10 cellular contexts compared by ENCODE assay signal in the genomic region with DNA sequence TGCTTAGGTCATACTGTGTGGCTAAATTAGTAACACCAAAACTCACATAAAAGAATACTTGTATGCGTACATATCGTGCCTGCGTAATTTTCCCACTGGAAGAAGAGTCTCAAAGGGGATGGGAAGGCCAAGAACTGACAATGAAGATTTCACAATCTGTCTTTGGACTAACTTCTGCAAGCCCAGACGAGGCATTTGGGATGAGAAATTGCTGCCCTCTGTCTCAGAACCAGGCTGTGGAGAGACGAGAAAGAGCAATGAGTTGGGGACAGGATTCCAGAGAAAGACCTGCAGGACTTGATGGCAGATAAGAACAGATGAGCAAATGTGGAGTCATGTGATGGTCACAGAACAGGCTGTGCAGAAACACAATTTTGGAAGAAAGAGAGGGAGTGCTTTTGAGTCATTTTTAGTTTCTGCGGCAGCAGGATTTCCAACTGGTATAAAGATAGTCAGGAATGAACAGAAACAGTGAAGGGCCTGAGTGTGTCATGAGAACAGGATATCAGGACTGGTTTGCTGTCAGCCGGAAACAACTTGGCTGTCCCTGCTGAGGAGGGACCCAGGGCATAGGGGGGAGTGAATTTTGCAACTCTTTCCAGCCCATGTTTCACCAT.
DNase-seq lines count a peak whose midpoint lies in the region; ATAC-seq and TF ChIP-seq lines count a peak whose summit lies in the region.
"Had no signal": no experiment of that assay in that cellular context is flagged by ENCODE, and none has a peak within 500 bp of the region (broad histone marks: within the 10 kb centered on the region; RNA-seq: fewer than 3 reads in every experiment).

No MANE protein-coding gene starts in this region.

- H3F3A ChIP-seq in MM.1S (ENCODE audit: insufficient read depth, low read length) = peaks cover 8% of the 10 kb centered on the region

- peak; percentile 13 for TF ChIP-seq CTCF in RWPE2 (IDR thresholded peaks at IDR 0.05; ENCODE audit: poor library complexity, severe bottlenecking)
- TF ChIP-seq CTCF in fibroblast of villous mesenchyme (IDR thresholded peaks at IDR 0.05; ENCODE audit: insufficient read depth, low read depth, low read length) = no peak
- TF ChIP-seq CTCF in MM.1S (IDR thresholded peaks at IDR 0.05; ENCODE audit: low read length) = no peak

- H3K27me3 ChIP-seq in RWPE2 (ENCODE audit: insufficient read depth, poor library complexity, severe bottlenecking) = no peaks in the 10 kb centered on the region
- H3K27me3 ChIP-seq in MM.1S (replicated peaks; ENCODE audit: insufficient read depth, low read length) = no peaks in the 10 kb centered on the region

- no peak overlapping the region for H3K4me2 ChIP-seq in MM.1S (ENCODE audit: low read depth, low read length)

- H3K27ac ChIP-seq in RWPE2 (ENCODE audit: poor library complexity, severe bottlenecking) (peak overlapping the region; percentile 95), MM.1S (ENCODE audit: low read length) (no peak overlapping the region)

- ATAC-seq in RWPE2 (ENCODE audit: low read depth) (peak; percentile 80), GM18519 (IDR thresholded peaks at IDR 0.05; ENCODE audit: low FRiP score, unreplicated experiment) (no peak)

- no peak overlapping the region for H3K4me3 ChIP-seq in RWPE2 (ENCODE audit: severe bottlenecking)
- H3K4me3 ChIP-seq in fibroblast of villous mesenchyme (ENCODE audit: low read depth, low read length) = no peak overlapping the region
- H3K4me3 ChIP-seq in skeletal muscle cell (ENCODE audit: low read depth, low read length) = no peak overlapping the region
- H3K4me3 ChIP-seq in MM.1S (ENCODE audit: low read length) = no peak overlapping the region

- H3K9me2 ChIP-seq in MM.1S (replicated peaks; ENCODE audit: insufficient read depth, low read length) = no peaks in the 10 kb centered on the region

- peaks cover 47% of the 10 kb centered on the region for H3K4me1 ChIP-seq in RWPE2 (ENCODE audit: insufficient read depth, poor library complexity, severe bottlenecking)
- H3K4me1 ChIP-seq in MM.1S (ENCODE audit: low read length) = peaks cover 28% of the 10 kb centered on the region

- no peaks in the 10 kb centered on the region for H4K20me1 ChIP-seq in MM.1S (ENCODE audit: insufficient read depth, low read length)

- DNase-seq in ELF-1 (ENCODE audit: low read depth, low spot score) (peak; percentile 6), RWPE2 (ENCODE audit: low spot score) (peak; percentile 73), fibroblast of villous mesenchyme (ENCODE audit: low read depth) (peak; percentile 93), skeletal muscle cell (ENCODE audit: low read depth) (peak; percentile 91), DMS79 (lab: John Stamatoyannopoulos, UW) (no peak), NCI-H774 (lab: John Stamatoyannopoulos, UW) (no peak), MM.1S (no peak)
- DNase-seq: NCI-H2029; stimulated activated CD4-positive, alpha-beta T cell treated with anti-CD3 and anti-CD28 coated beads, Interleukin-1b, Interleukin-23, amount 100 ng/mL, for 48 hours had no signal

- H3K9ac ChIP-seq in MM.1S (ENCODE audit: low read length) = no peak overlapping the region

- H3K36me3 ChIP-seq in RWPE2 (ENCODE audit: low read depth) (no peaks in the 10 kb centered on the region), MM.1S (replicated peaks; ENCODE audit: insufficient read depth, low read length) (no peaks in the 10 kb centered on the region)

- no peak overlapping the region for H2AFZ ChIP-seq in MM.1S (ENCODE audit: low read length)

- no peaks in the 10 kb centered on the region for H3K9me3 ChIP-seq in RWPE2 (ENCODE audit: severe bottlenecking)
- no peaks in the 10 kb centered on the region for H3K9me3 ChIP-seq in MM.1S (replicated peaks; ENCODE audit: insufficient read depth, low read length)

- H3K79me2 ChIP-seq in MM.1S (ENCODE audit: low read length) = no peaks in the 10 kb centered on the region

Comparison
In these comparisons a context has a peak if more than half of its experiments do, and no peak if none do; other contexts are left out.
1. DNase-seq: peak in ELF-1 (single experiment), RWPE2 (single experiment), fibroblast of villous mesenchyme (single experiment) and skeletal muscle cell (single experiment); none in DMS79 (single experiment), NCI-H774 (single experiment) and MM.1S (single experiment).